27 cellular contexts compared by ENCODE assay signal in the genomic region with DNA sequence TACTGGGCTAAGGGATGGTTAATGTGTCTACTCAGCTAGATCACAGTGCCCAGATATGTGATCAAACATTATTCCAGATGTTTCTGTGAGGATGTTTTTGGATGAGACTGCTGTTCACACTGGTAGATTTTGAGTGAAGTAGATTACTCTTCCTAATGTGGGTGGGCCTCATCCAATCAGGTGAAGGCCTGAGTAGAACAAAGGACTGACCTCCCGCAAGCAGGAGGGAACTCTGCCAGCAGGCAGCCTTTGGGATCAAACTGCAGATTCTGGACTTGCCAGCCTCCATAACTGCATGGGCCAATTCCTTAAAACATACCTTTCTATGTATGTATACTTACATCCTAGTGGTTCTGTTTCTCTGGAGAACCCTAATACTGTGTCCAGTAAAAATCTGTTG.
"Had no signal": no experiment of that assay in that cellular context is flagged by ENCODE, and none has a peak within 500 bp of the region (broad histone marks: within the 10 kb centered on the region; RNA-seq: fewer than 3 reads in every experiment).

No MANE protein-coding gene starts in this region.

- DNase-seq: hypothalamus; immature natural killer cell; kidney; left colon; left lung; lower lobe of right lung; mammary epithelial cell; mesenchymal stem cell; naive B cell; ovary; right lobe of liver; stimulated activated CD4-positive, alpha-beta T cell treated with anti-CD3 and anti-CD28 coated beads, Interleukin-1b, Interleukin-23, amount 100 ng/mL, for 48 hours; stimulated activated CD4-positive, alpha-beta T cell treated with anti-CD3 and anti-CD28 coated beads, Interleukin-2, amount 100 ng/mL, for 48 hours; stimulated activated CD4-positive, alpha-beta T cell treated with anti-CD3 and anti-CD28 coated beads, Interleukin-4, amount 100 ng/mL, for 4 hours; stimulated activated CD8-positive, alpha-beta memory T cell treated with anti-CD3 and anti-CD28 coated beads, Interleukin-4, amount 100 ng/mL, for 48 hours; stimulated activated naive CD4-positive, alpha-beta T cell treated with Interleukin-2 at 50 U/mL for 16 hours; stimulated activated naive CD8-positive, alpha-beta T cell treated with anti-CD3 and anti-CD28 coated beads, Interleukin-15, amount 100 ng/mL, for 72 hours; tibial artery; trophoblast cell; upper lobe of right lung had no signal

- H3K27me3 ChIP-seq: left lung, ovary, right atrium auricular region, right lobe of liver, tibial artery, upper lobe of right lung had no signal

- ATAC-seq: left colon; left lung; lower lobe of right lung; natural killer cell treated with Interleukin-12 subunit alpha and Interleukin-12 subunit beta and Interleukin-15 and Interleukin-18, amount 100 ng/mL, for 72 hours; right lobe of liver; stimulated activated memory B cell treated with anti-CD40 and anti-IgM and Interleukin-4, amounts not matched to agents 10 μg/mL and 1 μg/mL and 100 μg/mL, for 72 hours; stimulated activated naive CD8-positive, alpha-beta T cell treated with anti-CD3 and anti-CD28 coated beads, Interleukin-15, amount 100 ng/mL, for 72 hours; upper lobe of right lung had no signal

- FAIRE-seq: islet of Langerhans, kidney, urothelium cell line had no signal

- H3K4me1 ChIP-seq: left lung, lower lobe of right lung, right atrium auricular region, right lobe of liver, tibial artery, upper lobe of right lung had no signal

- H3K27ac ChIP-seq: left lung, lower lobe of right lung, ovary, right atrium auricular region, right lobe of liver, thoracic aorta, tibial artery, upper lobe of right lung had no signal

- H3K4me2 ChIP-seq: smooth muscle cell had no signal

- H3K9me3 ChIP-seq: left lung, lower lobe of right lung, ovary, right atrium auricular region, right lobe of liver, thoracic aorta, tibial artery, upper lobe of right lung had no signal

- H3K36me3 ChIP-seq: left lung, lower lobe of right lung, ovary, right atrium auricular region, right lobe of liver, thoracic aorta, tibial artery, upper lobe of right lung had no signal

- H3K4me3 ChIP-seq: left lung, lower lobe of right lung, ovary, right atrium auricular region, right lobe of liver, smooth muscle cell, thoracic aorta, tibial artery, upper lobe of right lung had no signal
